27 cellular contexts compared by ENCODE assay signal in the genomic region with DNA sequence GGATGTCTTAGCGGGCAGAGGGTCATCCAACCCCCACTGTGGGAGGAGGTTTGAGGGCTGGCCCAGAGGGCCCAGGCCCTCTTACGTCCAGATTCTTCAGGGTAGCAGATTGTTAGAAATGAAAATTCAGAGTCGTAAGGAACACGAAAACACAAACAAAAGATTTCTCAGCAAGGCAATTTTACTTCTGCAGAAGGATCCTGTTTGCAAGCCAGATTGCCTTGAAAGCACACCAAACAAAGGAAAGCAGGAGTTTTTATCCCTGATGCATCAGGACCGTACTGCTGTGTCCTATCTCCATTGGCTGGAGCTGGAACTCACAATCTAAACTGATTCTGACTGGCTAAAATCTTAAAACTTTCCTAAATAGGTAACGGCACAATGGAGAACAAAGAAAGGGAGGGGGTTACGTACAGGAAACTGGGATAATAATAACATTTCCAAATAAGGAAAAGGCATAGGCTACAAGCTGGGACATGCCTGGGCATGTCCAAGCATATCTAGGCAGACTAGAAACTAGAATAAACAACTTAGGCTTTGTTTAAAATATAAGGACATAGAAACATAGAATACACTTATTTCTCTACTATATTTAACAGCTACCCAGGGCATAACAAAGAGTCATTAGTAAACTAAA.
DNase-seq lines count a peak whose midpoint lies in the region; ATAC-seq, FAIRE-seq and TF ChIP-seq lines count a peak whose summit lies in the region.
"Had no signal": no experiment of that assay in that cellular context is flagged by ENCODE, and none has a peak within 500 bp of the region (broad histone marks: within the 10 kb centered on the region; RNA-seq: fewer than 3 reads in every experiment).

No MANE protein-coding gene starts in this region.

- H3K4me1 ChIP-seq in K562 (replicated peaks in 1 of 2; ENCODE audit: control insufficient read depth in 2 of 2, insufficient read depth in 2 of 2, low read length in 2 of 2): no peaks in the 10 kb centered on the region; a peak in 1 of 5 replicates
- H3K4me1 ChIP-seq in mesenchymal stem cell (ENCODE audit: control insufficient read depth, insufficient read depth, low read depth, low read length): no peaks in the 10 kb centered on the region
- H3K4me1 ChIP-seq in upper lobe of left lung: no peaks in the 10 kb centered on the region
- H3K4me1 ChIP-seq: lower lobe of right lung, tibial artery had no signal

- ATAC-seq in K562 (no peak), upper lobe of left lung (ENCODE audit: low FRiP score in 2 of 2) (no peak)
- ATAC-seq: CD8-positive, alpha-beta T cell; lower lobe of right lung had no signal

- H3K4me3 ChIP-seq in HFF-Myc (replicated peaks; ENCODE audit: low read depth, low read length): no peak overlapping the region
- H3K4me3 ChIP-seq in K562: no peak overlapping the region
- H3K4me3 ChIP-seq in mesenchymal stem cell (ENCODE audit: insufficient read depth in 1 of 2, low read depth in 1 of 2, low read length in 2 of 2): peak overlapping the region in 1 of 2 experiments; percentile 18
- no peak overlapping the region for H3K4me3 ChIP-seq in upper lobe of left lung
- H3K4me3 ChIP-seq: dorsolateral prefrontal cortex, lower lobe of right lung, SK-N-MC, tibial artery had no signal

- H2BK12ac ChIP-seq in mesenchymal stem cell (ENCODE audit: low read length in 2 of 2): no peak overlapping the region

- H3K79me2 ChIP-seq in K562 (ENCODE audit: control insufficient read depth, insufficient read depth, low read length): no peaks in the 10 kb centered on the region

- DNase-seq in HFF-Myc (ENCODE audit: extremely low read depth, low read depth) (peak; percentile 15), K562 (ENCODE audit: extremely low read depth in 1 of 4, low spot score in 3 of 4) (no peak), mesenchymal stem cell (peak; percentile 18), MV-4-11 (lab: John Stamatoyannopoulos, UW) (no peak), upper lobe of left lung (no peak)
- DNase-seq in activated CD4-positive, CD25-positive, alpha-beta regulatory T cell (lab: John Stamatoyannopoulos, UW): no peak
- DNase-seq: activated CD4-positive, alpha-beta T cell treated with anti-CD3 and anti-CD28 coated beads, Interleukin-2, amount 50 U/mL, for 48 hours; CD8-positive, alpha-beta T cell; central memory CD4-positive, alpha-beta T cell; dorsolateral prefrontal cortex; foreskin fibroblast; hypothalamus; lower lobe of right lung; MM.1S; NCI-H146; NCI-H2171 treated with DMSO at 0.1 percent for 48 hours; NCI-H526 treated with DMSO at 0.1 percent for 48 hours; small intestine; stimulated activated CD4-positive, alpha-beta T cell treated with anti-CD3 and anti-CD28 coated beads, Interleukin-2, amount 100 ng/mL, for 48 hours; stimulated activated naive CD4-positive, alpha-beta T cell; T-helper 2 cell; tibial artery; WERI-Rb-1 had no signal

- FAIRE-seq in G401.6 (lab: Jason Lieb, UNC): peak; percentile 36
- FAIRE-seq in K562 (lab: Jason Lieb, UNC): no peak
- FAIRE-seq: islet of Langerhans, small intestine had no signal

- no peak overlapping the region for H4K8ac ChIP-seq in mesenchymal stem cell (ENCODE audit: low read length)

- TF ChIP-seq POLR2A in K562 (conservative IDR thresholded peaks at IDR 0.05): no peak
- no peak for TF ChIP-seq POLR2A in upper lobe of left lung (IDR thresholded peaks at IDR 0.05)

- WGBS in K562 (ENCODE audit: insufficient coverage, low coverage, missing lambda C conversion rate): 0% methylated on average over 7 of the region's 7 CpGs
- 86% methylated on average over 7 of the region's 7 CpGs for WGBS in mesenchymal stem cell
- 91 to 94% methylated on average over 7 of the region's 7 CpGs for WGBS in upper lobe of left lung, 2 donors

- H3K9me3 ChIP-seq in K562 (replicated peaks; ENCODE audit: control insufficient read depth, insufficient read depth, low read depth, low read length): no peaks in the 10 kb centered on the region
- peaks cover 74% of the 10 kb centered on the region for H3K9me3 ChIP-seq in mesenchymal stem cell (ENCODE audit: control insufficient read depth, low read length)
- peaks cover 12 to 45% (median 28%) of the 10 kb centered on the region in 4 donors for H3K9me3 ChIP-seq in upper lobe of left lung

- H3K27ac ChIP-seq in K562 (ENCODE audit: extremely low read depth, low read depth, low read length): no peak overlapping the region
- no peak overlapping the region for H3K27ac ChIP-seq in mesenchymal stem cell (ENCODE audit: low read length, poor library complexity, severe bottlenecking)
- H3K27ac ChIP-seq in upper lobe of left lung: no peak overlapping the region
- H3K27ac ChIP-seq: dorsolateral prefrontal cortex, lower lobe of right lung, RWPE1, SK-N-MC, tibial artery, WERI-Rb-1 had no signal

- no peaks in the 10 kb centered on the region for H3K9me1 ChIP-seq in K562 (ENCODE audit: control insufficient read depth, insufficient read depth, low read length)

- H3K4me2 ChIP-seq in K562 (ENCODE audit: insufficient read depth, low read length): no peak overlapping the region
- H3K4me2 ChIP-seq in mesenchymal stem cell (ENCODE audit: low read length, poor library complexity, severe bottlenecking): no peak overlapping the region

- in situ Hi-C loops in K562 (cut with MboI): no loop called here

- H3K14ac ChIP-seq in mesenchymal stem cell (ENCODE audit: low read length in 2 of 2): no peak overlapping the region

- H4K91ac ChIP-seq in mesenchymal stem cell (ENCODE audit: low read length): no peak overlapping the region

- H2BK15ac ChIP-seq in mesenchymal stem cell (ENCODE audit: low read depth, poor library complexity, severe bottlenecking): no peak overlapping the region

- no peak overlapping the region for H3K4ac ChIP-seq in mesenchymal stem cell (ENCODE audit: low read depth in 1 of 2, low read length in 2 of 2)

- H2BK120ac ChIP-seq in mesenchymal stem cell (ENCODE audit: low read depth, low read length): no peak overlapping the region

- no TSS peak for BruUV-seq in K562 (replicated peaks; lab: Mats Ljungman, UMichigan)

- no peaks in the 10 kb centered on the region for H3K79me1 ChIP-seq in mesenchymal stem cell (replicated peaks; ENCODE audit: low read length, poor library complexity, severe bottlenecking)

- CTCF ChIA-PET in K562 (lab: Yijun Ruan, JAX; ENCODE audit: low intra/inter-chr PET ratio): no interaction called here

- intact Hi-C loops in K562 (cut with micrococcal nuclease): no loop called here

- no peak overlapping the region for H3K23ac ChIP-seq in mesenchymal stem cell (ENCODE audit: low read length in 2 of 2)

- no peaks in the 10 kb centered on the region for H4K20me1 ChIP-seq in K562 (replicated peaks; ENCODE audit: control insufficient read depth, insufficient read depth, low read length)

- POLR2A ChIA-PET in K562 (lab: Yijun Ruan, JAX): no interaction called here

- H2AK5ac ChIP-seq in mesenchymal stem cell (ENCODE audit: low read length, severe bottlenecking): no peak overlapping the region

- no peaks in the 10 kb centered on the region for H3K36me3 ChIP-seq in K562 (ENCODE audit: control insufficient read depth, insufficient read depth, low read length)
- H3K36me3 ChIP-seq in mesenchymal stem cell (ENCODE audit: control insufficient read depth in 1 of 2, insufficient read depth in 2 of 2, low read depth in 1 of 2, low read length in 2 of 2): no peaks in the 10 kb centered on the region
- no peaks in the 10 kb centered on the region for H3K36me3 ChIP-seq in upper lobe of left lung
- H3K36me3 ChIP-seq: lower lobe of right lung, tibial artery, WERI-Rb-1 had no signal

- TF ChIP-seq CTCF in HFF-Myc (IDR thresholded peaks at IDR 0.05; ENCODE audit: low read depth, low read length, missing control alignments) (no peak), K562 (IDR thresholded peaks at IDR 0.05 in 2 of 3, conservative IDR thresholded peaks at IDR 0.05 in 1 of 3; ENCODE audit: insufficient read depth in 2 of 3, low read depth in 1 of 3, low read length in 3 of 3) (no peak), upper lobe of left lung (IDR thresholded peaks at IDR 0.05) (no peak)

- H3K18ac ChIP-seq in mesenchymal stem cell (ENCODE audit: low read depth in 1 of 2, low read length in 2 of 2): no peak overlapping the region

- no peak for TF ChIP-seq EP300 in K562 (IDR thresholded peaks at IDR 0.05; ENCODE audit: low read length)
- TF ChIP-seq EP300 in upper lobe of left lung (IDR thresholded peaks at IDR 0.05): no peak

- H3K27me3 ChIP-seq in K562 (ENCODE audit: control insufficient read depth in 2 of 2, insufficient read depth in 2 of 2, low read length in 2 of 2): no peaks in the 10 kb centered on the region; a peak in 1 of 5 replicates
- H3K27me3 ChIP-seq in mesenchymal stem cell (ENCODE audit: control insufficient read depth in 1 of 2, insufficient read depth in 1 of 2, low read length in 2 of 2): no peaks in the 10 kb centered on the region
- no peaks in the 10 kb centered on the region for H3K27me3 ChIP-seq in upper lobe of left lung
- H3K27me3 ChIP-seq: dorsolateral prefrontal cortex, tibial artery had no signal

- H2BK5ac ChIP-seq in mesenchymal stem cell (ENCODE audit: low read depth, low read length, poor library complexity, severe bottlenecking): no peak overlapping the region

- TF ChIP-seq RAD21 in K562 (CRISPR knock-in tag; conservative IDR thresholded peaks at IDR 0.05 in 1 of 2, IDR thresholded peaks at IDR 0.05 in 1 of 2): no peak

- H3K9ac ChIP-seq in K562 (ENCODE audit: insufficient read depth in 1 of 2, low read depth in 2 of 2, low read length in 2 of 2) (no peak overlapping the region), mesenchymal stem cell (ENCODE audit: low read length) (no peak overlapping the region)

- H2AFZ ChIP-seq in K562 (ENCODE audit: low read depth, low read length) (no peak overlapping the region), mesenchymal stem cell (ENCODE audit: low read depth, low read length) (no peak overlapping the region)

TF ChIP-seq in K562, 482 proteins besides CTCF, POLR2A, EP300 and RAD21:
- TF ChIP-seq CBFA2T3 (IDR thresholded peaks at IDR 0.05): no peak
- 0 out of 2 replicates have a peak, but pooled peaks have one; percentile 63 for TF ChIP-seq ZNF561 (CRISPR knock-in tag; conservative IDR thresholded peaks at IDR 0.05)
- TF ChIP-seq, protein P1, sequence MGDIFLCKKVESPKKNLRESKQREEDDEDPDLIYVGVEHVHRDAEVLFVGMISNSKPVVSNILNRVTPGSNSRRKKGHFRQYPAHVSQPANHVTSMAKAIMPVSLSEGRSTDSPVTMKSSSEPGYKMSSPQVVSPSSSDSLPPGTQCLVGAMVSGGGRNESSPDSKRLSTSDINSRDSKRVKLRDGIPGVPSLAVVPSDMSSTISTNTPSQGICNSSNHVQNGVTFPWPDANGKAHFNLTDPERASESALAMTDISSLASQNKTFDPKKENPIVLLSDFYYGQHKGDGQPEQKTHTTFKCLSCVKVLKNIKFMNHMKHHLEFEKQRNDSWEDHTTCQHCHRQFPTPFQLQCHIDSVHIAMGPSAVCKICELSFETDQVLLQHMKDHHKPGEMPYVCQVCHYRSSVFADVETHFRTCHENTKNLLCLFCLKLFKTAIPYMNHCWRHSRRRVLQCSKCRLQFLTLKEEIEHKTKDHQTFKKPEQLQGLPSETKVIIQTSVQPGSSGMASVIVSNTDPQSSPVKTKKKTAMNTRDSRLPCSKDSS (IDR thresholded peaks at IDR 0.05; ENCODE audit: low read depth, partially characterized antibody): peak; percentile 23

Comparison
In these comparisons a context has a peak if more than half of its experiments do, and no peak if none do; other contexts are left out.
1. DNase-seq: peak in HFF-Myc (single experiment) and mesenchymal stem cell (single experiment); none in K562 (0 of 4), activated CD4-positive, CD25-positive, alpha-beta regulatory T cell (0 of 4), MV-4-11 (single experiment) and upper lobe of left lung (0 of 2).